Comparison of ENCODE assay signal across 17 cellular contexts in genomic region chrX:38839269-38839668, GRCh38. TPM values are rescaled to one million over a fixed set of nuclear protein-coding genes. Genes with fewer than 3 reads are reported as not detected.
DNase-seq lines count a peak whose midpoint lies in the region; ATAC-seq, FAIRE-seq and TF ChIP-seq lines count a peak whose summit lies in the region.
"Had no signal": no experiment of that assay in that cellular context is flagged by ENCODE, and none has a peak within 500 bp of the region (broad histone marks: within the 10 kb centered on the region; RNA-seq: fewer than 3 reads in every experiment).

No MANE protein-coding gene starts in this region.

- peak; percentile 57 for DNase-seq in DMS53 (lab: John Stamatoyannopoulos, UW)
- DNase-seq in left colon = no peak
- DNase-seq in pancreas = no peak
- DNase-seq in COLO829 (ENCODE audit: low spot score) = no peak
- DNase-seq: AML-193; CD4-positive, alpha-beta T cell; DMS 273 treated with DMSO at 0.1 percent for 48 hours; DMS79; GDM1; H9 had no signal

- intact Hi-C loops in left colon (cut with DNase I, micrococcal nuclease) (no loop called here), pancreas (cut with DNase I) (no loop called here)

- ATAC-seq in left colon = peak; percentile 67
- ATAC-seq in pancreas = peak in 3 of 4 donors; percentile 48 to 75 (median 54)
- no peak for ATAC-seq in HG03378 (IDR thresholded peaks at IDR 0.05; ENCODE audit: unreplicated experiment)
- no peak for ATAC-seq in GM21723 (IDR thresholded peaks at IDR 0.05; ENCODE audit: unreplicated experiment)
- ATAC-seq: A549 had no signal

- no peak overlapping the region for H3K4me3 ChIP-seq in pancreas
- H3K4me3 ChIP-seq: A549 had no signal

- no peak overlapping the region for H3K27ac ChIP-seq in pancreas
- H3K27ac ChIP-seq: A549, C4-2B, KMS-11 had no signal

- no peaks in the 10 kb centered on the region for H3K36me3 ChIP-seq in pancreas

- peaks cover 0 to 4% (median 0%) of the 10 kb centered on the region in 3 donors for H3K4me1 ChIP-seq in pancreas
- H3K4me1 ChIP-seq: A549 had no signal

- no peaks in the 10 kb centered on the region for H3K9me3 ChIP-seq in pancreas
- H3K9me3 ChIP-seq: A549 had no signal

- TF ChIP-seq CTCF in pancreas (IDR thresholded peaks at IDR 0.05) = no peak

- H3K27me3 ChIP-seq in pancreas = no peaks in the 10 kb centered on the region

- WGBS in pancreas, 2 donors = 19 to 27% methylated on average over 3 of the region's 3 CpGs

- FAIRE-seq in pancreas (lab: Jason Lieb, UNC) = no peak
- FAIRE-seq: GM12892, H1 had no signal

RNA-seq across cellular contexts. Expression of gene MID1IP1, which starts 38.0 kb away (rescaled TPM):
- total RNA-seq in left colon (10 to 100 TPM; 33.3 to 34.0 TPM), pancreas (100 to 1,000 TPM in 1 of 6 donors, 10 to 100 TPM in 5; 28.4 to 123 (median 42.3) TPM)
- polyA plus RNA-seq in pancreas = 10 to 100 TPM; 34.6 to 37.9 TPM

Comparison
In these comparisons a context has a peak if more than half of its experiments do, and no peak if none do; other contexts are left out.
1. ATAC-seq: peak in left colon (single experiment) and pancreas (3 of 4); none in HG03378 (single experiment) and GM21723 (single experiment).